18 cellular contexts compared by ENCODE assay signal in genomic region chr18:57063601-57064000, GRCh38.
A peak's percentile ranks its signal among the peaks of the same experiment; 100 is the strongest.
DNase-seq lines count a peak whose midpoint lies in the region; ATAC-seq and TF ChIP-seq lines count a peak whose summit lies in the region.
"Had no signal": no experiment of that assay in that cellular context is flagged by ENCODE, and none has a peak within 500 bp of the region (broad histone marks: within the 10 kb centered on the region; RNA-seq: fewer than 3 reads in every experiment).

No MANE protein-coding gene starts in this region.

- H2AK5ac ChIP-seq in mesendoderm (ENCODE audit: low read length) (peak overlapping the region; percentile 11), neuronal stem cell (ENCODE audit: low read depth, low read length) (no peak overlapping the region)

- H3K36me3 Mint-ChIP-seq in stimulated activated naive B cell treated with anti-CD40 and anti-IgM and Interleukin-4, amounts not matched to agents 10 μg/mL and 1 μg/mL and 100 μg/mL, for 72 hours: peaks cover 0 to 3% of the 10 kb centered on the region in 2 donors
- H3K36me3 Mint-ChIP-seq in natural killer cell treated with Interleukin-12 subunit alpha and Interleukin-12 subunit beta and Interleukin-15 and Interleukin-18, amount 100 ng/mL, for 72 hours: no peaks in the 10 kb centered on the region
- H3K36me3 Mint-ChIP-seq: CD8-positive, alpha-beta T cell; IgD-negative memory B cell had no signal

- peaks cover 0 to 2% of the 10 kb centered on the region in 2 donors for H3K4me1 Mint-ChIP-seq in stimulated activated naive B cell treated with anti-CD40 and anti-IgM and Interleukin-4, amounts not matched to agents 10 μg/mL and 1 μg/mL and 100 μg/mL, for 72 hours
- H3K4me1 Mint-ChIP-seq in natural killer cell treated with Interleukin-12 subunit alpha and Interleukin-12 subunit beta and Interleukin-15 and Interleukin-18, amount 100 ng/mL, for 72 hours (ENCODE audit: low read depth in 2 of 2): no peaks in the 10 kb centered on the region
- H3K4me1 Mint-ChIP-seq: B cell, IgD-negative memory B cell had no signal

- no peak overlapping the region for H2BK120ac ChIP-seq in mesendoderm (ENCODE audit: low read depth, low read length)
- no peak overlapping the region for H2BK120ac ChIP-seq in neuronal stem cell (ENCODE audit: low read depth, low read length)

- no peak overlapping the region for H2BK5ac ChIP-seq in mesendoderm (ENCODE audit: low read length)
- no peak overlapping the region for H2BK5ac ChIP-seq in neuronal stem cell (ENCODE audit: low read length)

- H3K4me3 Mint-ChIP-seq in stimulated activated naive B cell treated with anti-CD40 and anti-IgM and Interleukin-4, amounts not matched to agents 10 μg/mL and 1 μg/mL and 100 μg/mL, for 72 hours: no peak overlapping the region
- H3K4me3 Mint-ChIP-seq in natural killer cell treated with Interleukin-12 subunit alpha and Interleukin-12 subunit beta and Interleukin-15 and Interleukin-18, amount 100 ng/mL, for 72 hours: no peak overlapping the region
- H3K4me3 Mint-ChIP-seq: B cell; CD8-positive, alpha-beta T cell; IgD-negative memory B cell had no signal

- H3K9me3 ChIP-seq in neuronal stem cell (replicated peaks in 1 of 2; ENCODE audit: control insufficient read depth in 2 of 2, insufficient read depth in 1 of 2, low read depth in 1 of 2, low read length in 2 of 2): no peaks in the 10 kb centered on the region
- H3K9me3 ChIP-seq: BLaER1 treated with 17β-estradiol and CSF1 and Interleukin-3, amounts not matched to agents 10 nM and 100 nM; HAP-1 had no signal

- H3K79me1 ChIP-seq in mesendoderm (ENCODE audit: low read length) (no peaks in the 10 kb centered on the region), neuronal stem cell (ENCODE audit: low read depth, low read length) (no peaks in the 10 kb centered on the region)

- H3K18ac ChIP-seq in mesendoderm (ENCODE audit: low read length) (peak overlapping the region; percentile 68), neuronal stem cell (ENCODE audit: low read length) (peak overlapping the region; percentile 1)

- H3K4me3 ChIP-seq in mesendoderm (ENCODE audit: low read length): no peak overlapping the region
- no peak overlapping the region for H3K4me3 ChIP-seq in neuronal stem cell (ENCODE audit: low read length in 2 of 2)
- H3K4me3 ChIP-seq: BLaER1 treated with 17β-estradiol and CSF1 and Interleukin-3, amounts not matched to agents 10 nM and 100 nM; HAP-1 had no signal

- H4K8ac ChIP-seq in mesendoderm (ENCODE audit: low read depth, low read length) (no peak overlapping the region), neuronal stem cell (ENCODE audit: low read depth, low read length) (no peak overlapping the region)

- no peak overlapping the region for H2BK12ac ChIP-seq in neuronal stem cell (ENCODE audit: low read length)

- no CpG with 5 or more reads among the region's 3 CpGs for WGBS in mesendoderm (ENCODE audit: extremely low coverage, insufficient coverage, low lambda C conversion rate)
- WGBS in neuronal stem cell (ENCODE audit: extremely low coverage in 2 of 2, insufficient read length in 2 of 2, insufficient replicate concordance in 1 of 2), 2 donors: no CpG with 5 or more reads among the region's 3 CpGs

- ATAC-seq in stimulated activated naive B cell treated with anti-CD40 and anti-IgM and Interleukin-4, amounts not matched to agents 10 μg/mL and 1 μg/mL and 100 μg/mL, for 72 hours (replicated peaks): no peak
- no peak for ATAC-seq in SK-N-SH treated with all-trans-retinoic acid at 6 μM for 48 hours
- no peak for ATAC-seq in natural killer cell treated with Interleukin-12 subunit alpha and Interleukin-12 subunit beta and Interleukin-15 and Interleukin-18, amount 100 ng/mL, for 72 hours
- ATAC-seq: CD8-positive, alpha-beta T cell; HepG2 had no signal

- no peaks in the 10 kb centered on the region for H3K79me2 ChIP-seq in mesendoderm (ENCODE audit: control insufficient read depth, insufficient read depth, low read length)

- H3K27me3 ChIP-seq in mesendoderm (ENCODE audit: insufficient read depth, low read length, poor library complexity) (no peaks in the 10 kb centered on the region), neuronal stem cell (ENCODE audit: control insufficient read depth in 3 of 3, insufficient read depth in 3 of 3, low read depth in 1 of 3, low read length in 3 of 3) (peaks cover 0 to 28% (median 0%) of the 10 kb centered on the region in 3 experiments)

- H3K4me2 ChIP-seq in mesendoderm (ENCODE audit: low read length): no peak overlapping the region
- no peak overlapping the region for H3K4me2 ChIP-seq in neuronal stem cell (ENCODE audit: insufficient read depth, low read length, poor library complexity, severe bottlenecking)
- H3K4me2 ChIP-seq: BLaER1 treated with 17β-estradiol and CSF1 and Interleukin-3, amounts not matched to agents 10 nM and 100 nM had no signal

- peaks cover 11 to 43% of the 10 kb centered on the region in 2 donors for H3K27me3 Mint-ChIP-seq in stimulated activated naive B cell treated with anti-CD40 and anti-IgM and Interleukin-4, amounts not matched to agents 10 μg/mL and 1 μg/mL and 100 μg/mL, for 72 hours
- H3K27me3 Mint-ChIP-seq in natural killer cell treated with Interleukin-12 subunit alpha and Interleukin-12 subunit beta and Interleukin-15 and Interleukin-18, amount 100 ng/mL, for 72 hours: peaks cover 0 to 3% of the 10 kb centered on the region in 2 donors

- H3K23ac ChIP-seq in mesendoderm (ENCODE audit: low read length) (no peak overlapping the region), neuronal stem cell (ENCODE audit: low read depth, low read length, poor library complexity) (no peak overlapping the region)

- H3K4ac ChIP-seq in mesendoderm (ENCODE audit: low read depth, low read length) (no peak overlapping the region), neuronal stem cell (ENCODE audit: low read length) (no peak overlapping the region)

- no peak overlapping the region for H4K5ac ChIP-seq in mesendoderm (ENCODE audit: low read length)

- H3K9me3 Mint-ChIP-seq in stimulated activated naive B cell treated with anti-CD40 and anti-IgM and Interleukin-4, amounts not matched to agents 10 μg/mL and 1 μg/mL and 100 μg/mL, for 72 hours: no peaks in the 10 kb centered on the region
- no peaks in the 10 kb centered on the region for H3K9me3 Mint-ChIP-seq in natural killer cell treated with Interleukin-12 subunit alpha and Interleukin-12 subunit beta and Interleukin-15 and Interleukin-18, amount 100 ng/mL, for 72 hours
- H3K9me3 Mint-ChIP-seq: CD8-positive, alpha-beta T cell; IgD-negative memory B cell had no signal

- DNase-seq in G401 (ENCODE audit: low spot score): peak; percentile 9
- peak; percentile 3 for DNase-seq in cerebellar cortex (ENCODE audit: low spot score)
- DNase-seq in mesendoderm: no peak
- no peak for DNase-seq in neuronal stem cell (ENCODE audit: low spot score)
- no peak for DNase-seq in stimulated activated naive B cell treated with anti-CD40 and anti-IgM and Interleukin-4, amounts not matched to agents 10 μg/mL and 1 μg/mL and 100 μg/mL, for 72 hours
- DNase-seq in natural killer cell treated with Interleukin-12 subunit alpha and Interleukin-12 subunit beta and Interleukin-15 and Interleukin-18, amount 100 ng/mL, for 72 hours (ENCODE audit: low spot score): no peak
- DNase-seq: Calu3; CD8-positive, alpha-beta T cell; DMS53; GDM1; GOT3; KBM-7 had no signal

- H2AFZ ChIP-seq in neuronal stem cell (ENCODE audit: low read length): no peak overlapping the region

- no peak overlapping the region for H3K14ac ChIP-seq in neuronal stem cell (ENCODE audit: low read length)

- no peak overlapping the region for H3K27ac Mint-ChIP-seq in stimulated activated naive B cell treated with anti-CD40 and anti-IgM and Interleukin-4, amounts not matched to agents 10 μg/mL and 1 μg/mL and 100 μg/mL, for 72 hours
- H3K27ac Mint-ChIP-seq in natural killer cell treated with Interleukin-12 subunit alpha and Interleukin-12 subunit beta and Interleukin-15 and Interleukin-18, amount 100 ng/mL, for 72 hours: no peak overlapping the region
- H3K27ac Mint-ChIP-seq: B cell; CD8-positive, alpha-beta T cell; IgD-negative memory B cell had no signal

- H3K9ac ChIP-seq in mesendoderm (ENCODE audit: low read length) (no peak overlapping the region), neuronal stem cell (ENCODE audit: low read depth, low read length, poor library complexity) (no peak overlapping the region)
- H3K9ac ChIP-seq: BLaER1 treated with 17β-estradiol and CSF1 and Interleukin-3, amounts not matched to agents 10 nM and 100 nM had no signal

- H3K56ac ChIP-seq in mesendoderm (ENCODE audit: low read length): peak overlapping the region; percentile 31

- in situ Hi-C loops in G401 (cut with HindIII; ENCODE audit: low sequenced_read_pairs): no loop called here

- H3K27ac ChIP-seq in mesendoderm (ENCODE audit: low read depth, low read length) (no peak overlapping the region), neuronal stem cell (replicated peaks; ENCODE audit: low read length) (no peak overlapping the region)
- H3K27ac ChIP-seq: BLaER1 treated with 17β-estradiol and CSF1 and Interleukin-3, amounts not matched to agents 10 nM and 100 nM had no signal

- H3K4me1 ChIP-seq in mesendoderm (ENCODE audit: control insufficient read depth, low read depth, low read length) (peaks cover 4% of the 10 kb centered on the region), neuronal stem cell (ENCODE audit: control insufficient read depth in 2 of 2, insufficient read depth in 1 of 2, low read depth in 1 of 2, low read length in 2 of 2) (peaks cover 4 to 14% of the 10 kb centered on the region in 2 donors)
- H3K4me1 ChIP-seq: BLaER1 treated with 17β-estradiol and CSF1 and Interleukin-3, amounts not matched to agents 10 nM and 100 nM; HAP-1 had no signal

- no peak overlapping the region for H4K91ac ChIP-seq in neuronal stem cell (ENCODE audit: low read depth, low read length, poor library complexity)

- no peak overlapping the region for H2BK15ac ChIP-seq in mesendoderm (replicated peaks; ENCODE audit: low read depth)
- no peak overlapping the region for H2BK15ac ChIP-seq in neuronal stem cell (ENCODE audit: low read length)

- no peaks in the 10 kb centered on the region for H3K36me3 ChIP-seq in mesendoderm (ENCODE audit: control insufficient read depth, insufficient read depth, low read length)
- no peaks in the 10 kb centered on the region for H3K36me3 ChIP-seq in neuronal stem cell (replicated peaks in 1 of 2; ENCODE audit: control insufficient read depth in 2 of 2, insufficient read depth in 2 of 2, low read length in 2 of 2)
- H3K36me3 ChIP-seq: BLaER1 treated with 17β-estradiol and CSF1 and Interleukin-3, amounts not matched to agents 10 nM and 100 nM; HAP-1 had no signal

TF ChIP-seq in SK-N-SH treated with all-trans-retinoic acid at 6 μM for 48 hours, 23 proteins besides CTCF, POLR2A, EP300 and RAD21 (continues in another document):
- TF ChIP-seq OSR1 (CRISPR knock-in tag; IDR thresholded peaks at IDR 0.05): no peak

Comparison
In these comparisons a context has a peak if more than half of its experiments do, and no peak if none do; other contexts are left out.
1. DNase-seq: peak in G401 (single experiment) and cerebellar cortex (single experiment); none in mesendoderm (single experiment), neuronal stem cell (single experiment), stimulated activated naive B cell treated with anti-CD40 and anti-IgM and Interleukin-4, amounts not matched to agents 10 μg/mL and 1 μg/mL and 100 μg/mL, for 72 hours (single experiment) and natural killer cell treated with Interleukin-12 subunit alpha and Interleukin-12 subunit beta and Interleukin-15 and Interleukin-18, amount 100 ng/mL, for 72 hours (single experiment).